8 cellular contexts compared by ENCODE assay signal in the genomic region with DNA sequence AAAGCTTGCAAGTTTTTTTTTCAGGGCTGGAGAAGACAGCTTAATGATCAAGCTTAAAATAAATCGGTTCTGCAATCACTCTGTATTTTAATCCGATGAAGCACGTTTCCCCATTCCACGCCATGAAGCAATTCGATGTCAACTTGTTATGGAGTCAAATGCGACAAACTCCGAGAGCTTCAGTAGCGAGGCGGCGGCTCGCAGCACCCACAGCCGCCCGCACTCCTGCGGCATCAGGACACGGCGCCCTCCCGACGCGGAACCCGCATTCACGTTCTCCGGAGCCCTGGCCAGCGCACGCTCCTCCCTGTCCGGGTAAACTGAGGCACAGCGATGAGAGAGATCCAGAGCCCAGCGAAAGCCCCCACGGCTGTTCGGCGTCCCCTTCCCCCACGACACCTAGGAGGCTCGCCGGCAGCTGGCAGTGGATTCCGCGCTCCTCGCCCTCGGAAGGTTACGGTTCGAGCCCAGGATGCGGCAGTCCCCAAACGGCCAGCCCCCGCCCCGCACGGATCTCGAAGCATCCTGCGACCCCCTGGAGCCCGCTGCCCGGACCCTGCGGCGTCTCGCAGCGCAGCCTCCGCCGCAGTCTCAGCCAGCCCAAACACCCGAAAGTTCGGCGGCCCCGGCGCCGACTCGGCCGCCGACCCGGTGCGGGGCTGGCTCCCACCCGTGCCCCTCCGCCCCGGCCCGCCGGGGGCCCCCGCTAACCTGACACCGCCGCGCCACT. TPM values are rescaled to one million over a fixed set of nuclear protein-coding genes. Genes with fewer than 3 reads are reported as not detected.
A peak's percentile ranks its signal among the peaks of the same experiment; 100 is the strongest.
DNase-seq lines count a peak whose midpoint lies in the region; ATAC-seq and TF ChIP-seq lines count a peak whose summit lies in the region.

No MANE protein-coding gene starts in this region.

- no peak for TF ChIP-seq RAD21 in neural cell (conservative IDR thresholded peaks at IDR 0.05)

- no peaks in the 10 kb centered on the region for H3K9me3 ChIP-seq in esophagus muscularis mucosa
- H3K9me3 ChIP-seq in neural cell (ENCODE audit: low read length): no peaks in the 10 kb centered on the region

- TF ChIP-seq POLR2A in esophagus muscularis mucosa (IDR thresholded peaks at IDR 0.05; ENCODE audit: low read depth): no peak

- H2AFZ ChIP-seq in neural cell (ENCODE audit: low read depth, low read length): no peak overlapping the region

- 6% methylated on average over 25 of the region's 74 CpGs for WGBS in esophagus muscularis mucosa

- no peaks in the 10 kb centered on the region for H3K79me2 ChIP-seq in neural cell (replicated peaks; ENCODE audit: insufficient read depth, low read length)

- H3K4me2 ChIP-seq in neural cell (ENCODE audit: low read length): peak overlapping the region; percentile 22

- H3K27ac ChIP-seq in esophagus muscularis mucosa (replicated peaks in 1 of 4): peak overlapping the region; percentile 92 to 95 (median 93)
- H3K27ac ChIP-seq in neural cell (ENCODE audit: low read length): no peak overlapping the region

- intact Hi-C loops in esophagus muscularis mucosa (cut with DNase I): loop anchor here (2.0 to 5.0 kb wide), 2 partner anchors 268 to 405 kb away; a partner anchor contains a TSS

- H3K9me2 ChIP-seq in neural cell (ENCODE audit: insufficient read depth, low read length): no peaks in the 10 kb centered on the region

- TF ChIP-seq CTCF in esophagus muscularis mucosa (IDR thresholded peaks at IDR 0.05) (no peak), neural cell (IDR thresholded peaks at IDR 0.05; ENCODE audit: poor library complexity, severe bottlenecking) (no peak)

- H3K27me3 ChIP-seq in esophagus muscularis mucosa: no peaks in the 10 kb centered on the region
- peaks cover 15% of the 10 kb centered on the region for H3K27me3 ChIP-seq in neural cell (ENCODE audit: insufficient read depth, low read depth, low read length)

- peak overlapping the region; percentile 49 for H3K9ac ChIP-seq in neural cell (ENCODE audit: low read length)

- no peaks in the 10 kb centered on the region for H4K20me1 ChIP-seq in neural cell (ENCODE audit: insufficient read depth)

- H3K36me3 ChIP-seq in esophagus muscularis mucosa: no peaks in the 10 kb centered on the region
- no peaks in the 10 kb centered on the region for H3K36me3 ChIP-seq in neural cell (ENCODE audit: insufficient read depth, low read length)

- H3K4me3 ChIP-seq in GM08714 (ENCODE audit: low read length) (peak overlapping the region; percentile 69; the same call in 1 of the 2 replicates), esophagus muscularis mucosa (peak overlapping the region; percentile 74 to 97 (median 92)), neural cell (ENCODE audit: low read length) (peak overlapping the region; percentile 76)

- ATAC-seq in HG02973 (IDR thresholded peaks at IDR 0.05; ENCODE audit: unreplicated experiment) (no peak), GM21717 (IDR thresholded peaks at IDR 0.05; ENCODE audit: unreplicated experiment) (no peak)

- peaks cover 4 to 14% (median 13%) of the 10 kb centered on the region in 4 donors for H3K4me1 ChIP-seq in esophagus muscularis mucosa

- peak; percentile 18 for DNase-seq in activated CD4-positive, alpha-beta T cell treated with anti-CD3 and anti-CD28 coated beads for 48 hours
- DNase-seq in esophagus muscularis mucosa (ENCODE audit: extremely low spot score) (peak; percentile 89), 8988T (no peak), SW480 (ENCODE audit: low spot score) (no peak)

- no peaks in the 10 kb centered on the region for H3F3A ChIP-seq in neural cell (ENCODE audit: insufficient read depth, low read length, poor library complexity, severe bottlenecking)

- TF ChIP-seq EP300 in esophagus muscularis mucosa (IDR thresholded peaks at IDR 0.05) (no peak), neural cell (conservative IDR thresholded peaks at IDR 0.05; ENCODE audit: poor library complexity, severe bottlenecking) (no peak)

TF ChIP-seq in neural cell, 6 proteins besides CTCF, POLR2A, EP300 and RAD21:
- TF ChIP-seq SMC3 (conservative IDR thresholded peaks at IDR 0.05; ENCODE audit: poor library complexity): no peak
- no peak for TF ChIP-seq MXI1 (conservative IDR thresholded peaks at IDR 0.05; ENCODE audit: poor library complexity, severe bottlenecking)
- TF ChIP-seq TAF1 (IDR thresholded peaks at IDR 0.05; ENCODE audit: low read depth): no peak
- TF ChIP-seq, protein P1, sequence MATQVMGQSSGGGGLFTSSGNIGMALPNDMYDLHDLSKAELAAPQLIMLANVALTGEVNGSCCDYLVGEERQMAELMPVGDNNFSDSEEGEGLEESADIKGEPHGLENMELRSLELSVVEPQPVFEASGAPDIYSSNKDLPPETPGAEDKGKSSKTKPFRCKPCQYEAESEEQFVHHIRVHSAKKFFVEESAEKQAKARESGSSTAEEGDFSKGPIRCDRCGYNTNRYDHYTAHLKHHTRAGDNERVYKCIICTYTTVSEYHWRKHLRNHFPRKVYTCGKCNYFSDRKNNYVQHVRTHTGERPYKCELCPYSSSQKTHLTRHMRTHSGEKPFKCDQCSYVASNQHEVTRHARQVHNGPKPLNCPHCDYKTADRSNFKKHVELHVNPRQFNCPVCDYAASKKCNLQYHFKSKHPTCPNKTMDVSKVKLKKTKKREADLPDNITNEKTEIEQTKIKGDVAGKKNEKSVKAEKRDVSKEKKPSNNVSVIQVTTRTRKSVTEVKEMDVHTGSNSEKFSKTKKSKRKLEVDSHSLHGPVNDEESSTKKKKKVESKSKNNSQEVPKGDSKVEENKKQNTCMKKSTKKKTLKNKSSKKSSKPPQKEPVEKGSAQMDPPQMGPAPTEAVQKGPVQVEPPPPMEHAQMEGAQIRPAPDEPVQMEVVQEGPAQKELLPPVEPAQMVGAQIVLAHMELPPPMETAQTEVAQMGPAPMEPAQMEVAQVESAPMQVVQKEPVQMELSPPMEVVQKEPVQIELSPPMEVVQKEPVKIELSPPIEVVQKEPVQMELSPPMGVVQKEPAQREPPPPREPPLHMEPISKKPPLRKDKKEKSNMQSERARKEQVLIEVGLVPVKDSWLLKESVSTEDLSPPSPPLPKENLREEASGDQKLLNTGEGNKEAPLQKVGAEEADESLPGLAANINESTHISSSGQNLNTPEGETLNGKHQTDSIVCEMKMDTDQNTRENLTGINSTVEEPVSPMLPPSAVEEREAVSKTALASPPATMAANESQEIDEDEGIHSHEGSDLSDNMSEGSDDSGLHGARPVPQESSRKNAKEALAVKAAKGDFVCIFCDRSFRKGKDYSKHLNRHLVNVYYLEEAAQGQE (IDR thresholded peaks at IDR 0.05; ENCODE audit: borderline replicate concordance): no peak
- no peak for TF ChIP-seq EZH2 (IDR thresholded peaks at IDR 0.05; ENCODE audit: borderline replicate concordance, insufficient read depth, low read length, poor library complexity, severe bottlenecking)
- TF ChIP-seq POLR2AphosphoS5 (IDR thresholded peaks at IDR 0.05): no peak

RNA-seq across cellular contexts. Expression of a gene that starts 0.5 kb away (rescaled TPM):
- total RNA-seq in esophagus muscularis mucosa: 1 to 10 TPM; 5.0 to 9.1 (median 6.4) TPM
- polyA plus RNA-seq in neural cell: 1.8 and 4.0 TPM in 2 replicates
- polyA minus RNA-seq in neural cell: 5.1 and 5.8 TPM in 2 replicates

Comparison
In these comparisons a context has a peak if more than half of its experiments do, and no peak if none do; other contexts are left out.
1. DNase-seq: peak in activated CD4-positive, alpha-beta T cell treated with anti-CD3 and anti-CD28 coated beads for 48 hours (single experiment) and esophagus muscularis mucosa (single experiment); none in 8988T (single experiment) and SW480 (single experiment).
2. Peak in every context shown above with its lines, with median percentiles within 50 percentile points of each other: H3K4me3 ChIP-seq.